In the genomic region with DNA sequence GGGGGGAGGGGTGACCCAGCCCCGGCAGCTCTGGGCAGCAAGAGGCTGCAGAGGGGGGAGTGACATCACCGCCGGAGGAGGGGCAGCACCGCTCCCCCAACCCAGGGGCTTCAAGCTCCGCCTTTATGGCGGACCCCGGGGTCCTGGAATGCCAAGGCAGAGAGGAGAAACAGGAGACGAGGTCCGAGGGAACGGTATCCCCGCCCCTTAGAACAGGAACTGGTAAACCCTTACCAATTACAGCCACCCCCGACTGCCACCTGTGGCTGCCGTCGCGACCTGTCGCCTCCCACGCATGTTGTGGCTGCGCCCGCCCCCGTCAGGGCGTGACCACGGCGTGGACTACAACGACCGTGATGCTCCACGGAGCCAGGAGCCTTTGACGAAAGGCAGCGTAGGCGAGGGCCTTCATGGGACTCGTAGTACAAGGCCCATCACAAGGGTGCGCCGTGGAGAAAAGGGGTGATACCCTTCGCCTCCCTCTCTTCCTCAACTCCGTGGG, we compare ENCODE assay signal across 8 cellular contexts.
DNase-seq lines count a peak whose midpoint lies in the region; ATAC-seq and TF ChIP-seq lines count a peak whose summit lies in the region.

No MANE protein-coding gene starts in this region.

- H3K9ac ChIP-seq in mucosa of rectum (ENCODE audit: low read depth in 1 of 2, low read length in 2 of 2): peak overlapping the region in 1 of 2 donors; percentile 72

- no peaks in the 10 kb centered on the region for H3K36me3 ChIP-seq in mucosa of rectum (ENCODE audit: control insufficient read depth in 2 of 2, insufficient read depth in 2 of 2, low read length in 2 of 2)

- no peak for TF ChIP-seq POLR2A in erythroblast (IDR thresholded peaks at IDR 0.05; ENCODE audit: low read length)

- peaks cover 20 to 24% of the 10 kb centered on the region in 2 donors for H3K4me1 ChIP-seq in mucosa of rectum (ENCODE audit: control insufficient read depth in 2 of 2, insufficient read depth in 2 of 2, low read length in 2 of 2)

- no peaks in the 10 kb centered on the region for H3K9me3 ChIP-seq in mucosa of rectum (ENCODE audit: control insufficient read depth in 2 of 2, low read length in 2 of 2)

- H3K27ac ChIP-seq in mucosa of rectum (ENCODE audit: low read depth in 2 of 2, low read length in 2 of 2): peak overlapping the region; percentile 7 to 58

- DNase-seq in NCI-H2107 treated with DMSO at 0.1 percent for 48 hours (lab: John Stamatoyannopoulos, UW; ENCODE audit: unreplicated experiment) (peak; percentile 24), NCI-H2107 (lab: John Stamatoyannopoulos, UW) (no peak), NCI-H82 treated with DMSO at 0.1 percent for 48 hours (lab: John Stamatoyannopoulos, UW; ENCODE audit: unreplicated experiment) (peak; percentile 32), activated T-cell treated with anti-CD3 and anti-CD28 coated beads for 1 hour (ENCODE audit: low read depth) (peak; percentile 82), erythroblast (lab: John Stamatoyannopoulos, UW) (peak; percentile 81 to 90)
- DNase-seq in stimulated activated CD8-positive, alpha-beta memory T cell treated with anti-CD3 and anti-CD28 coated beads, Interleukin-4, amount 100 ng/mL, for 1 hour (ENCODE audit: low read depth in 2 of 2, low spot score in 1 of 2): peak; percentile 47 to 84

- peak overlapping the region; percentile 68 to 86 for H3K4me3 ChIP-seq in mucosa of rectum (ENCODE audit: low read length in 2 of 2)

- peak; percentile 40 for ATAC-seq in HG03097 (IDR thresholded peaks at IDR 0.05; ENCODE audit: low FRiP score, unreplicated experiment)

- peaks cover 8 to 20% of the 10 kb centered on the region in 2 donors for H3K27me3 ChIP-seq in mucosa of rectum (ENCODE audit: control insufficient read depth in 2 of 2, insufficient read depth in 2 of 2, low read length in 2 of 2)
